In the genomic region with DNA sequence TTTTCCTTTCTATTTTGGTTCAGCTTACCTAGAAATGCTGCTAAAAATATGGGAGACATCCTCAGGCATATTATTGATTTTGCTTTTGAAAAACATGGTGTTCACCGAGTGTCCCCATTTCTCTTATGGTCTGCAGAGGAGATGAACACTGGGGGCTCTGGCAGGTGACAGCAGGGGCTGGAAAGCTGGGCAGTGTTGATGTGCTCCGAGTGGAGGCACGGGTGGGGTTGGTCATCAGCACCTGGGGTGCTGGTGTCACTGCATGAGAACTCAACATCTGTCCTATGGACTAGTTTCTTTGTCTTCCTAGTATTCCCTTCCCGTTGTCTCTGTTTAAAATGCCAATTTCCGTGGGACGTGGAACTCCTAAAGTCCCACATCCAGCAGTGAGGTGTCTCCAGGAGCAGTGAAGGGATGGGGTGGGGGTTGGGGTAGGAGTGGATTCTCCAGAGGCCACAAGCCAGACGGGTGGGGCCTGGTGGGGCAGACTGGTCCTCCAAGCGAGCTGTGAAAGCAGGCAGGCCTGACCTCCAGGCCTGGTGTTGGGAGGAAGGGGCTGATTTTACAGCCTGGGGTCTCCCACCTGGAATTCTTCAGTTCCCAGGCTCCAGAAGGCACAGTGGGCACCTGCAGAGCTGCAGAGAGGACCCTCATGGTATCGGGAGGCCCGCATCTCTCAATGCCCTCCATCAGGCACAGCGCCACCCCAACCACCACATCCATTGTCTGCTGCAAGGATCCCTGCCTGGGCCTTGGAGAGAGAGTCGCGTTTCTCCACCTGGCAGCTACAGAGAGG, we compare ENCODE assay signal across 10 cellular contexts. TPM values are rescaled to one million over a fixed set of nuclear protein-coding genes. Genes with fewer than 3 reads are reported as not detected.
DNase-seq lines count a peak whose midpoint lies in the region; ATAC-seq and TF ChIP-seq lines count a peak whose summit lies in the region.
"Had no signal": no experiment of that assay in that cellular context is flagged by ENCODE, and none has a peak within 500 bp of the region (broad histone marks: within the 10 kb centered on the region; RNA-seq: fewer than 3 reads in every experiment).

No MANE protein-coding gene starts in this region.

- no peak overlapping the region for H3K18ac ChIP-seq in mesendoderm (ENCODE audit: low read length)

- H2AK5ac ChIP-seq in mesendoderm (ENCODE audit: low read length): no peak overlapping the region

- no peaks in the 10 kb centered on the region for H3K9me3 Mint-ChIP-seq in activated T-cell treated with anti-CD3 and anti-CD28 coated beads, Interleukin-2, amount 50 U/mL, for 4 hours
- no peaks in the 10 kb centered on the region for H3K9me3 Mint-ChIP-seq in activated naive CD8-positive, alpha-beta T cell treated with anti-CD3 and anti-CD28 coated beads, Interleukin-2, amount 10 ng/mL, durations not matched to agents 7 days and 5 days

- H3K79me1 ChIP-seq in mesendoderm (ENCODE audit: low read length): no peaks in the 10 kb centered on the region

- DNase-seq in activated T-cell treated with anti-CD3 and anti-CD28 coated beads, Interleukin-2, amount 50 U/mL, for 4 hours: no peak
- DNase-seq in activated T-cell treated with anti-CD3 and anti-CD28 coated beads, Interleukin-2, amount 50 U/mL, for 1 hour: no peak
- DNase-seq in activated naive CD8-positive, alpha-beta T cell treated with anti-CD3 and anti-CD28 coated beads, Interleukin-2, amount 10 ng/mL, durations not matched to agents 7 days and 5 days: no peak
- no peak for DNase-seq in mesendoderm
- DNase-seq in thoracic aorta (ENCODE audit: low spot score): no peak
- DNase-seq in NCI-H69 (lab: John Stamatoyannopoulos, UW): no peak
- DNase-seq in kidney tubule cell (ENCODE audit: low spot score): no peak
- DNase-seq in NCI-H1436 (lab: John Stamatoyannopoulos, UW): no peak
- DNase-seq: NCI-H1694 had no signal

- no peak overlapping the region for H4K8ac ChIP-seq in mesendoderm (ENCODE audit: low read depth, low read length)

- no peak overlapping the region for H2BK5ac ChIP-seq in mesendoderm (ENCODE audit: low read length)

- H3K4me1 Mint-ChIP-seq in activated T-cell treated with anti-CD3 and anti-CD28 coated beads, Interleukin-2, amount 50 U/mL, for 4 hours (ENCODE audit: low read depth): peaks cover 31% of the 10 kb centered on the region
- peaks cover 28% of the 10 kb centered on the region for H3K4me1 Mint-ChIP-seq in activated naive CD8-positive, alpha-beta T cell treated with anti-CD3 and anti-CD28 coated beads, Interleukin-2, amount 10 ng/mL, durations not matched to agents 7 days and 5 days

- no peaks in the 10 kb centered on the region for H3K9me3 ChIP-seq in thoracic aorta

- no CpG with 5 or more reads among the region's 13 CpGs for WGBS in mesendoderm (ENCODE audit: extremely low coverage, insufficient coverage, low lambda C conversion rate)

- H3K23ac ChIP-seq in mesendoderm (ENCODE audit: low read length): no peak overlapping the region

- H3K27me3 Mint-ChIP-seq in activated T-cell treated with anti-CD3 and anti-CD28 coated beads, Interleukin-2, amount 50 U/mL, for 4 hours (ENCODE audit: low read depth): no peaks in the 10 kb centered on the region
- no peaks in the 10 kb centered on the region for H3K27me3 Mint-ChIP-seq in activated naive CD8-positive, alpha-beta T cell treated with anti-CD3 and anti-CD28 coated beads, Interleukin-2, amount 10 ng/mL, durations not matched to agents 7 days and 5 days

- no peak overlapping the region for H3K4me2 ChIP-seq in mesendoderm (ENCODE audit: low read length)

- peak overlapping the region; percentile 86 for H3K27ac Mint-ChIP-seq in activated naive CD8-positive, alpha-beta T cell treated with anti-CD3 and anti-CD28 coated beads, Interleukin-2, amount 10 ng/mL, durations not matched to agents 7 days and 5 days

- H3K36me3 ChIP-seq in mesendoderm (ENCODE audit: control insufficient read depth, insufficient read depth, low read length) (no peaks in the 10 kb centered on the region), thoracic aorta (no peaks in the 10 kb centered on the region)

- peak overlapping the region; percentile 14 for H3K9ac ChIP-seq in mesendoderm (ENCODE audit: low read length)

- H3K4me3 Mint-ChIP-seq in activated T-cell treated with anti-CD3 and anti-CD28 coated beads, Interleukin-2, amount 50 U/mL, for 4 hours: peak overlapping the region; percentile 92
- H3K4me3 Mint-ChIP-seq in activated naive CD8-positive, alpha-beta T cell treated with anti-CD3 and anti-CD28 coated beads, Interleukin-2, amount 10 ng/mL, durations not matched to agents 7 days and 5 days: peak overlapping the region; percentile 98

- H3K56ac ChIP-seq in mesendoderm (ENCODE audit: low read length): peak overlapping the region; percentile 12

- no peak overlapping the region for H4K5ac ChIP-seq in mesendoderm (ENCODE audit: low read length)

- no peak overlapping the region for H3K4ac ChIP-seq in mesendoderm (ENCODE audit: low read depth, low read length)

- H3K4me3 ChIP-seq in mesendoderm (ENCODE audit: low read length): no peak overlapping the region
- H3K4me3 ChIP-seq in thoracic aorta: peak overlapping the region; percentile 75

- H2BK120ac ChIP-seq in mesendoderm (ENCODE audit: low read depth, low read length): no peak overlapping the region

- no peak overlapping the region for H2BK15ac ChIP-seq in mesendoderm (replicated peaks; ENCODE audit: low read depth)

- H3K79me2 ChIP-seq in mesendoderm (ENCODE audit: control insufficient read depth, insufficient read depth, low read length): no peaks in the 10 kb centered on the region

- ATAC-seq in activated T-cell treated with anti-CD3 and anti-CD28 coated beads, Interleukin-2, amount 50 U/mL, for 4 hours: no peak
- ATAC-seq in activated naive CD8-positive, alpha-beta T cell treated with anti-CD3 and anti-CD28 coated beads, Interleukin-2, amount 10 ng/mL, durations not matched to agents 7 days and 5 days (ENCODE audit: low read depth): no peak
- ATAC-seq in thoracic aorta (ENCODE audit: insufficient number of reproducible peaks, low FRiP score, low read depth): no peak

- no peak overlapping the region for H3K27ac ChIP-seq in mesendoderm (ENCODE audit: low read depth, low read length)
- H3K27ac ChIP-seq in thoracic aorta: peak overlapping the region; percentile 88 to 97

- H3K36me3 Mint-ChIP-seq in activated T-cell treated with anti-CD3 and anti-CD28 coated beads, Interleukin-2, amount 50 U/mL, for 4 hours (ENCODE audit: insufficient read depth): peaks cover 3% of the 10 kb centered on the region
- H3K36me3 Mint-ChIP-seq in activated naive CD8-positive, alpha-beta T cell treated with anti-CD3 and anti-CD28 coated beads, Interleukin-2, amount 10 ng/mL, durations not matched to agents 7 days and 5 days: peaks cover 5% of the 10 kb centered on the region

- no peaks in the 10 kb centered on the region for H3K27me3 ChIP-seq in mesendoderm (ENCODE audit: insufficient read depth, low read length, poor library complexity)
- no peaks in the 10 kb centered on the region for H3K27me3 ChIP-seq in thoracic aorta (replicated peaks; ENCODE audit: insufficient read depth)

- POLR2A ChIA-PET in activated naive CD8-positive, alpha-beta T cell treated with anti-CD3 and anti-CD28 coated beads, Interleukin-2, amount 10 ng/mL, durations not matched to agents 7 days and 5 days (lab: Charles Lee): interaction anchor here (0.8 to 6.0 kb wide), 5 partner anchors 10 to 80 kb away, joined by 4 to 47 read pairs (median 4); partner anchors contain the start of genes ACTR3C, LRRC61 and REPIN1

- no peak for TF ChIP-seq CTCF in thoracic aorta (IDR thresholded peaks at IDR 0.05)

- H3K4me1 ChIP-seq in mesendoderm (ENCODE audit: control insufficient read depth, low read depth, low read length): peaks cover 23% of the 10 kb centered on the region
- H3K4me1 ChIP-seq in thoracic aorta (ENCODE audit: control insufficient read depth in 1 of 2, low read depth in 2 of 2): peaks cover 3 to 25% of the 10 kb centered on the region in 2 donors

RNA-seq across cellular contexts. Expression of gene ZNF775, which starts 24.4 kb away (rescaled TPM):
- total RNA-seq in activated T-cell treated with anti-CD3 and anti-CD28 coated beads, Interleukin-2, amount 50 U/mL, for 4 hours: 1 to 10 TPM; 3.4 to 4.5 (median 4.2) TPM
- total RNA-seq in activated naive CD8-positive, alpha-beta T cell treated with anti-CD3 and anti-CD28 coated beads, Interleukin-2, amount 10 ng/mL, durations not matched to agents 7 days and 5 days: 1 to 10 TPM; 5.4 to 6.4 TPM
- 4.2 TPM for polyA plus RNA-seq in mesendoderm (2013, experiment 1 of 2)
- polyA plus RNA-seq in mesendoderm (2013, experiment 2 of 2): 4.2 TPM
- total RNA-seq in thoracic aorta: 10 to 100 TPM in 1 of 2 donors, 1 to 10 TPM in 1; 4.2 to 11.5 TPM

RNA-seq across cellular contexts. Expression of gene REPIN1, which starts 35.0 kb away (rescaled TPM):
- total RNA-seq in activated T-cell treated with anti-CD3 and anti-CD28 coated beads, Interleukin-2, amount 50 U/mL, for 4 hours: 10 to 100 TPM; 54.7 to 68.4 (median 62.6) TPM
- 10 to 100 TPM; 53.4 to 57.5 TPM for total RNA-seq in activated naive CD8-positive, alpha-beta T cell treated with anti-CD3 and anti-CD28 coated beads, Interleukin-2, amount 10 ng/mL, durations not matched to agents 7 days and 5 days
- polyA plus RNA-seq in mesendoderm (2013, experiment 1 of 2): 47.8 TPM
- 51.6 TPM for polyA plus RNA-seq in mesendoderm (2013, experiment 2 of 2)
- 10 to 100 TPM; 80.0 to 82.3 TPM for total RNA-seq in thoracic aorta

RNA-seq across cellular contexts. Expression of gene GIMAP8, which starts 46.9 kb away (rescaled TPM):
- 1 to 10 TPM; 3.5 to 4.0 (median 3.6) TPM for total RNA-seq in activated T-cell treated with anti-CD3 and anti-CD28 coated beads, Interleukin-2, amount 50 U/mL, for 4 hours
- 10 to 100 TPM; 29.2 to 31.0 TPM for total RNA-seq in activated naive CD8-positive, alpha-beta T cell treated with anti-CD3 and anti-CD28 coated beads, Interleukin-2, amount 10 ng/mL, durations not matched to agents 7 days and 5 days
- 0.01 TPM for polyA plus RNA-seq in mesendoderm (2013, experiment 1 of 2)
- polyA plus RNA-seq in mesendoderm (2013, experiment 2 of 2): not detected
- 10 to 100 TPM in 1 of 2 donors, 1 to 10 TPM in 1; 5.8 to 13.4 TPM for total RNA-seq in thoracic aorta
- polyA plus RNA-seq: BJ had no signal
